ENCODE assay signal across 24 cellular contexts in the genomic region with DNA sequence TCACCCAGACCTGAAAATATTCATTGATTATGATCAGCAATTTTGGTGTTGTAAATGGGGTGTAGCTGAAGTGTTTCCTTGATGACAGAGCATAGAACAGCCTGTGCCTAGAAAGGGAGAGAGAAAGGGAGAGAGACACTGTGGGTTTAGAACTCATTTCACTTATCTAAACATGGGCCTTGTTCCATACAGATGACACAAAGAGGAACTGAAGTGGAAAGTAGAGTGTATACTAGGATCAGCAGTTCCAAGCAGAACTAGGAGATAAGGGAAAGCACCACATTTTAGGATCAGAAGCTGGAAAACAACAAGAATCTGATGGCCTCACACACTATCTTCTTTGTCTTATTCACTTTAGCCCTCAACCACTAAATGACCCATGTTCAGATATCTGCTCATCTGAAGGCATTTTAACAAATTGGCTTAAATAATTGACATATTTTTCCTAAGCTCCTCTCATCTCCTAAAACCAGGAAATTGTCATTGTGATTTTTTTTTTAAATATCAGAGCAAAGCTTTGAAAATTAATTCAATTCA.
"Had no signal": no experiment of that assay in that cellular context is flagged by ENCODE, and none has a peak within 500 bp of the region (broad histone marks: within the 10 kb centered on the region; RNA-seq: fewer than 3 reads in every experiment).

No MANE protein-coding gene starts in this region.

- H3K9me3 ChIP-seq: gastrocnemius medialis, heart left ventricle, mucosa of descending colon, tibial nerve, uterus had no signal

- H3K27ac ChIP-seq: brain microvascular endothelial cell, gastrocnemius medialis, heart left ventricle, tibial nerve, uterus had no signal

- H3K4me1 Mint-ChIP-seq: activated B cell treated with CpG ODN at 0.5 μM for 24 hours; central memory CD8-positive, alpha-beta T cell; naive thymus-derived CD4-positive, alpha-beta T cell; stimulated activated memory B cell treated with anti-CD40 and anti-IgM and Interleukin-4, amounts not matched to agents 10 μg/mL and 1 μg/mL and 100 μg/mL, for 72 hours had no signal

- DNase-seq: activated B cell treated with CpG ODN at 0.5 μM for 24 hours; activated CD4-positive, alpha-beta T cell treated with anti-CD3 and anti-CD28 coated beads for 48 hours; activated CD8-positive, alpha-beta memory T cell treated with anti-CD3 and anti-CD28 coated beads, Interleukin-2, amount 50 U/mL, for 4 hours; activated CD8-positive, alpha-beta T cell treated with anti-CD3 and anti-CD28 coated beads, Interleukin-2, amount 10 ng/mL, durations not matched to agents 7 days and 5 days; activated gamma-delta T cell treated with Interleukin-2 at 50 U/mL for 16 hours; activated T-cell treated with anti-CD3 and anti-CD28 coated beads, Interleukin-2, amount 50 U/mL, for 72 hours; amygdala; brain microvascular endothelial cell; cortex of kidney; effector CD4-positive, alpha-beta T cell; gastrocnemius medialis; heart left ventricle; islet precursor cell; mucosa of descending colon; naive thymus-derived CD4-positive, alpha-beta T cell; nucleus accumbens; posterior cingulate gyrus; retina; T-helper 2 cell; uterus had no signal

- H3K4me1 ChIP-seq: gastrocnemius medialis, uterus had no signal

- H3K4me3 ChIP-seq: gastrocnemius medialis, heart left ventricle, mucosa of descending colon, tibial nerve, uterus had no signal

- H3K4me3 Mint-ChIP-seq: activated B cell treated with CpG ODN at 0.5 μM for 24 hours; activated CD8-positive, alpha-beta T cell treated with anti-CD3 and anti-CD28 coated beads, Interleukin-2, amount 10 ng/mL, durations not matched to agents 7 days and 5 days; activated naive CD8-positive, alpha-beta T cell; activated T-cell treated with anti-CD3 and anti-CD28 coated beads, Interleukin-2, amount 50 U/mL, for 72 hours; central memory CD8-positive, alpha-beta T cell; naive thymus-derived CD4-positive, alpha-beta T cell; stimulated activated memory B cell treated with anti-CD40 and anti-IgM and Interleukin-4, amounts not matched to agents 10 μg/mL and 1 μg/mL and 100 μg/mL, for 72 hours had no signal

- H3K27me3 Mint-ChIP-seq: activated B cell treated with CpG ODN at 0.5 μM for 24 hours; activated naive CD8-positive, alpha-beta T cell; central memory CD8-positive, alpha-beta T cell; naive thymus-derived CD4-positive, alpha-beta T cell; stimulated activated memory B cell treated with anti-CD40 and anti-IgM and Interleukin-4, amounts not matched to agents 10 μg/mL and 1 μg/mL and 100 μg/mL, for 72 hours had no signal

- H3K27me3 ChIP-seq: brain microvascular endothelial cell, gastrocnemius medialis, heart left ventricle, tibial nerve, uterus had no signal

- H3K9me3 Mint-ChIP-seq: activated B cell treated with CpG ODN at 0.5 μM for 24 hours; central memory CD8-positive, alpha-beta T cell; stimulated activated memory B cell treated with anti-CD40 and anti-IgM and Interleukin-4, amounts not matched to agents 10 μg/mL and 1 μg/mL and 100 μg/mL, for 72 hours had no signal

- H3K36me3 ChIP-seq: brain microvascular endothelial cell, gastrocnemius medialis, tibial nerve, uterus had no signal

- H3K27ac Mint-ChIP-seq: activated B cell treated with CpG ODN at 0.5 μM for 24 hours; activated CD8-positive, alpha-beta T cell treated with anti-CD3 and anti-CD28 coated beads, Interleukin-2, amount 10 ng/mL, durations not matched to agents 7 days and 5 days; activated naive CD8-positive, alpha-beta T cell; activated T-cell treated with anti-CD3 and anti-CD28 coated beads, Interleukin-2, amount 50 U/mL, for 72 hours; naive thymus-derived CD4-positive, alpha-beta T cell; stimulated activated memory B cell treated with anti-CD40 and anti-IgM and Interleukin-4, amounts not matched to agents 10 μg/mL and 1 μg/mL and 100 μg/mL, for 72 hours had no signal
